Comparison of ENCODE assay signal across 18 cellular contexts in the genomic region with DNA sequence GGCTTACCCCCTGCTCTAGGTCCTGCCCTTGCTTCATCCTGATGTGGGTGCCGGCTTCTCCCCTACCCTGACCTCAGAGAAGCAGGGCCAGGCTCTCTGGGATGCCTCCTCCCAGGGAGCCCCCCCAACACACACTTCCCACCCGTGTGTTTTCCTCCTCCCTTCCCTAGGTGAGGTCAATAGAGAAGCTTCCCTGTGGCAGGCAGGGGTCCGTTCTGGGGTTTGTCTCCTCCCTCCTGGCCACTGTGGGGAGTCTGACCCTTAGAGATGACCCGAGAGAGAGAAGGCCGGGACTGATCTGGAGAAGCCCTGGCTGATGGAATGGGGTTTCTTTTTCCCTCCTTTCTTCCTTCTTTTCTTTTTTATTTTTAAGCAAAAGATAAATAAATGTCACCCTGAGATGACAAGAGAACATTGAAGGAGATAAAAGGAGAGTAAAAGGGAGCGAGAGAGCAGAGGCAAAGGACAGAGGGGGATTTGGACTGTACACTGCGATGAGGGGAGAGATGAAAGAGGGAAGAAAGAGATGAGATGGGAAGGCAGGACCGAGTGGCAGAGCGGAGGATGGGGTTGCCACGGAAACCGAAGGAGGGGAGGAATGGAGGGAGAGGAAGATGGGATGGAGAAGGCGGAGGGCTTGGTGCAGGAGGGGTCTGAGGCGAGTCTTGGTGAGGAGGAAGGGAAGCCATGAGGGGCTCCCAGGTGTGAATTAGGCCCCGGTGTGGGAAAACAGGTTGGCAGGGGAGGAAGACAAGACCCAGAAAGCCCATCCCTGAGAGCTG. TPM values are rescaled to one million over a fixed set of nuclear protein-coding genes. Genes with fewer than 3 reads are reported as not detected.
DNase-seq lines count a peak whose midpoint lies in the region; ATAC-seq and TF ChIP-seq lines count a peak whose summit lies in the region.
"Had no signal": no experiment of that assay in that cellular context is flagged by ENCODE, and none has a peak within 500 bp of the region (broad histone marks: within the 10 kb centered on the region; RNA-seq: fewer than 3 reads in every experiment).

No MANE protein-coding gene starts in this region.

- ATAC-seq in natural killer cell (no peak), GM19023 (IDR thresholded peaks at IDR 0.05; ENCODE audit: unreplicated experiment) (no peak), gastroesophageal sphincter (no peak)
- ATAC-seq in natural killer cell treated with Interleukin-12 subunit alpha and Interleukin-12 subunit beta and Interleukin-15 and Interleukin-18, amount 100 ng/mL, for 72 hours = no peak
- no peak for ATAC-seq in central memory CD8-positive, alpha-beta T cell (replicated peaks; ENCODE audit: extremely low read depth, poor library complexity, severe bottlenecking)
- ATAC-seq: activated CD8-positive, alpha-beta T cell treated with anti-CD3 and anti-CD28 coated beads for 36 hours; T-cell had no signal

- TF ChIP-seq POLR2A in gastroesophageal sphincter (IDR thresholded peaks at IDR 0.05) = no peak

- DNase-seq in natural killer cell (no peak), nephron progenitor cell (no peak), UCSD-AML1 (lab: John Stamatoyannopoulos, UW; ENCODE audit: unreplicated experiment) (no peak), posterior vena cava (ENCODE audit: low spot score) (no peak)
- no peak for DNase-seq in natural killer cell treated with Interleukin-12 subunit alpha and Interleukin-12 subunit beta and Interleukin-15 and Interleukin-18, amount 100 ng/mL, for 72 hours (ENCODE audit: low spot score)
- DNase-seq in central memory CD8-positive, alpha-beta T cell (ENCODE audit: low spot score in 2 of 2) = no peak
- DNase-seq: activated CD8-positive, alpha-beta T cell treated with anti-CD3 and anti-CD28 coated beads for 36 hours; CD4-positive, CD25-positive, alpha-beta regulatory T cell; naive B cell; NCI-H187; retina; stimulated activated naive CD4-positive, alpha-beta T cell; T-cell; tibial artery had no signal

- H3K4me1 Mint-ChIP-seq in natural killer cell (peaks cover 49 to 56% of the 10 kb centered on the region in 2 donors), nephron progenitor cell (peaks cover 65% of the 10 kb centered on the region)
- H3K4me1 Mint-ChIP-seq in natural killer cell treated with Interleukin-12 subunit alpha and Interleukin-12 subunit beta and Interleukin-15 and Interleukin-18, amount 100 ng/mL, for 72 hours (ENCODE audit: low read depth in 2 of 2) = peaks cover 16 to 41% of the 10 kb centered on the region in 2 donors
- H3K4me1 Mint-ChIP-seq in central memory CD8-positive, alpha-beta T cell = peaks cover 34% of the 10 kb centered on the region

- H3K4me1 ChIP-seq in gastroesophageal sphincter = peaks cover 0 to 15% (median 0%) of the 10 kb centered on the region in 3 donors

- H3K9me3 Mint-ChIP-seq in natural killer cell (no peaks in the 10 kb centered on the region), nephron progenitor cell (no peaks in the 10 kb centered on the region)
- no peaks in the 10 kb centered on the region for H3K9me3 Mint-ChIP-seq in natural killer cell treated with Interleukin-12 subunit alpha and Interleukin-12 subunit beta and Interleukin-15 and Interleukin-18, amount 100 ng/mL, for 72 hours
- H3K9me3 Mint-ChIP-seq in central memory CD8-positive, alpha-beta T cell = no peaks in the 10 kb centered on the region
- H3K9me3 Mint-ChIP-seq: activated CD8-positive, alpha-beta T cell treated with anti-CD3 and anti-CD28 coated beads for 36 hours; CD4-positive, CD25-positive, alpha-beta regulatory T cell; naive B cell; T-cell had no signal

- H3K4me3 Mint-ChIP-seq in natural killer cell = no peak overlapping the region
- no peak overlapping the region for H3K4me3 Mint-ChIP-seq in natural killer cell treated with Interleukin-12 subunit alpha and Interleukin-12 subunit beta and Interleukin-15 and Interleukin-18, amount 100 ng/mL, for 72 hours
- H3K4me3 Mint-ChIP-seq in central memory CD8-positive, alpha-beta T cell = no peak overlapping the region
- H3K4me3 Mint-ChIP-seq in nephron progenitor cell = no peak overlapping the region
- H3K4me3 Mint-ChIP-seq: activated CD8-positive, alpha-beta T cell treated with anti-CD3 and anti-CD28 coated beads for 36 hours; CD4-positive, CD25-positive, alpha-beta regulatory T cell; T-cell had no signal

- TF ChIP-seq CTCF in natural killer cell (IDR thresholded peaks at IDR 0.05) (no peak), nephron progenitor cell (IDR thresholded peaks at IDR 0.05) (no peak), gastroesophageal sphincter (IDR thresholded peaks at IDR 0.05) (no peak)

- H3K4me3 ChIP-seq in gastroesophageal sphincter = no peak overlapping the region
- H3K4me3 ChIP-seq: cardiac muscle cell, esophagus muscularis mucosa, tibial artery had no signal

- H3K27me3 Mint-ChIP-seq in natural killer cell (ENCODE audit: low read depth in 2 of 2) = no peaks in the 10 kb centered on the region
- no peaks in the 10 kb centered on the region for H3K27me3 Mint-ChIP-seq in natural killer cell treated with Interleukin-12 subunit alpha and Interleukin-12 subunit beta and Interleukin-15 and Interleukin-18, amount 100 ng/mL, for 72 hours
- H3K27me3 Mint-ChIP-seq in central memory CD8-positive, alpha-beta T cell = no peaks in the 10 kb centered on the region
- no peaks in the 10 kb centered on the region for H3K27me3 Mint-ChIP-seq in nephron progenitor cell (ENCODE audit: low read depth, poor library complexity)
- H3K27me3 Mint-ChIP-seq: activated CD8-positive, alpha-beta T cell treated with anti-CD3 and anti-CD28 coated beads for 36 hours; CD4-positive, CD25-positive, alpha-beta regulatory T cell; naive B cell; T-cell had no signal

- intact Hi-C loops in natural killer cell (cut with micrococcal nuclease) = no loop called here
- intact Hi-C loops in posterior vena cava (cut with DNase I) = loop anchor here in 1 of 2 donors (5.0 kb wide), 1 partner anchor 542 kb away; no protein-coding TSS in a partner anchor

- H3K27ac Mint-ChIP-seq in natural killer cell (peak overlapping the region; percentile 7 to 50), nephron progenitor cell (peak overlapping the region; percentile 74)
- H3K27ac Mint-ChIP-seq in natural killer cell treated with Interleukin-12 subunit alpha and Interleukin-12 subunit beta and Interleukin-15 and Interleukin-18, amount 100 ng/mL, for 72 hours = peak overlapping the region in 1 of 2 donors; percentile 57
- peak overlapping the region; percentile 27 for H3K27ac Mint-ChIP-seq in central memory CD8-positive, alpha-beta T cell (ENCODE audit: low read depth)
- H3K27ac Mint-ChIP-seq: activated CD8-positive, alpha-beta T cell treated with anti-CD3 and anti-CD28 coated beads for 36 hours had no signal

- no peaks in the 10 kb centered on the region for H3K9me3 ChIP-seq in gastroesophageal sphincter
- H3K9me3 ChIP-seq: esophagus muscularis mucosa, tibial artery had no signal

- no peaks in the 10 kb centered on the region for H3K27me3 ChIP-seq in gastroesophageal sphincter
- H3K27me3 ChIP-seq: cardiac muscle cell, esophagus muscularis mucosa, tibial artery had no signal

- WGBS in gastroesophageal sphincter (ENCODE audit: low coverage in 1 of 2), 2 donors = 60 to 77% methylated on average over 2 to 10 of the region's 14 CpGs

- no peaks in the 10 kb centered on the region for H3K36me3 ChIP-seq in gastroesophageal sphincter
- H3K36me3 ChIP-seq: cardiac muscle cell, esophagus muscularis mucosa, tibial artery had no signal

- TF ChIP-seq EP300 in gastroesophageal sphincter (IDR thresholded peaks at IDR 0.05) = no peak

- H3K36me3 Mint-ChIP-seq in natural killer cell (no peaks in the 10 kb centered on the region), nephron progenitor cell (ENCODE audit: low read depth) (peaks cover 4% of the 10 kb centered on the region)
- no peaks in the 10 kb centered on the region for H3K36me3 Mint-ChIP-seq in natural killer cell treated with Interleukin-12 subunit alpha and Interleukin-12 subunit beta and Interleukin-15 and Interleukin-18, amount 100 ng/mL, for 72 hours
- H3K36me3 Mint-ChIP-seq in central memory CD8-positive, alpha-beta T cell (ENCODE audit: insufficient read depth) = peaks cover 4% of the 10 kb centered on the region
- H3K36me3 Mint-ChIP-seq: naive B cell, T-cell had no signal

- no peak overlapping the region for H3K27ac ChIP-seq in gastroesophageal sphincter
- H3K27ac ChIP-seq: esophagus muscularis mucosa, tibial artery had no signal

RNA-seq across cellular contexts. Expression of a gene that starts 48.4 kb away (rescaled TPM):
- total RNA-seq in natural killer cell = 10 to 100 TPM; 72.3 to 91.5 (median 81.0) TPM
- total RNA-seq in natural killer cell treated with Interleukin-12 subunit alpha and Interleukin-12 subunit beta and Interleukin-15 and Interleukin-18, amount 100 ng/mL, for 72 hours = 10 to 100 TPM; 94.3 to 96.4 TPM
- 100 to 1,000 TPM in 3 of 4 donors, 10 to 100 TPM in 1; 45.2 to 289 (median 132) TPM for total RNA-seq in gastroesophageal sphincter
- 100 to 1,000 TPM in 1 of 2 donors, 10 to 100 TPM in 1; 68.7 to 103 TPM for total RNA-seq in posterior vena cava

RNA-seq across cellular contexts. Expression of a gene that starts 52.8 kb away (rescaled TPM):
- total RNA-seq in natural killer cell (10 to 100 TPM; 26.5 to 43.1 (median 26.6) TPM), gastroesophageal sphincter (10 to 100 TPM in 3 of 4 donors, 1 to 10 TPM in 1; 7.3 to 13.2 (median 11.4) TPM), posterior vena cava (10 to 100 TPM; 11.6 to 13.3 TPM)
- 10 to 100 TPM; 26.6 to 32.6 TPM for total RNA-seq in natural killer cell treated with Interleukin-12 subunit alpha and Interleukin-12 subunit beta and Interleukin-15 and Interleukin-18, amount 100 ng/mL, for 72 hours
